Comparison of ENCODE assay signal across 8 cellular contexts in genomic region chr18:35267161-35267651, GRCh38. TPM values are rescaled to one million over a fixed set of nuclear protein-coding genes. Genes with fewer than 3 reads are reported as not detected.
DNase-seq lines count a peak whose midpoint lies in the region; ATAC-seq and TF ChIP-seq lines count a peak whose summit lies in the region.

No MANE protein-coding gene starts in this region.

- TF ChIP-seq POLR2A in ovary (IDR thresholded peaks at IDR 0.05): peak; percentile 30

- no peak for DNase-seq in BJ (ENCODE audit: low read depth)
- DNase-seq in NCI-H446 treated with DMSO at 0.1 percent for 48 hours (lab: John Stamatoyannopoulos, UW): peak; percentile 3
- DNase-seq in fibroblast of the aortic adventitia (ENCODE audit: low read depth): peak; percentile 49
- DNase-seq in ovary: peak; percentile 81 to 89 (median 85)

- TF ChIP-seq EP300 in ovary (IDR thresholded peaks at IDR 0.05): no peak

- H3K4me3 ChIP-seq in BJ (ENCODE audit: low read depth, low read length) (peak overlapping the region; percentile 13), fibroblast of the aortic adventitia (ENCODE audit: low read depth, low read length) (peak overlapping the region; percentile 51), ovary (peak overlapping the region; percentile 63), thymus (ENCODE audit: low read length) (peak overlapping the region; percentile 80)

- TF ChIP-seq CTCF in BJ (IDR thresholded peaks at IDR 0.05; ENCODE audit: insufficient read depth, low read depth, low read length) (no peak), fibroblast of the aortic adventitia (IDR thresholded peaks at IDR 0.05; ENCODE audit: insufficient read depth, low read length) (no peak), ovary (IDR thresholded peaks at IDR 0.05) (peak in 2 of 3 donors; percentile 20 to 25)

- H3K27ac ChIP-seq in ovary: peak overlapping the region; percentile 59 to 80
- peak overlapping the region; percentile 84 for H3K27ac ChIP-seq in thymus (ENCODE audit: low read depth)

- H3K9me3 ChIP-seq in ovary (no peaks in the 10 kb centered on the region), thymus (ENCODE audit: control insufficient read depth) (no peaks in the 10 kb centered on the region)

- WGBS in ovary, 3 donors: 1 to 5% (median 2%) methylated on average over 47 to 48 of the region's 48 CpGs
- under 1% methylated on average over 48 of the region's 48 CpGs for WGBS in thymus

- no peaks in the 10 kb centered on the region for H3K27me3 Mint-ChIP-seq in activated T-helper 17 cell treated with anti-CD3 and anti-CD28 coated beads, Interleukin-2, amount 50 U/mL, for 72 hours

- H3K27ac Mint-ChIP-seq in activated T-helper 17 cell treated with anti-CD3 and anti-CD28 coated beads, Interleukin-2, amount 50 U/mL, for 72 hours: peak overlapping the region; percentile 87

- CTCF ChIA-PET in BJ (lab: Yijun Ruan, JAX): no interaction called here

- no peaks in the 10 kb centered on the region for H3K4me1 ChIP-seq in ovary (ENCODE audit: insufficient read depth)
- peaks cover 9% of the 10 kb centered on the region for H3K4me1 ChIP-seq in thymus (ENCODE audit: control insufficient read depth, insufficient read depth, low read length)

- H3K36me3 Mint-ChIP-seq in activated T-helper 17 cell treated with anti-CD3 and anti-CD28 coated beads, Interleukin-2, amount 50 U/mL, for 72 hours (ENCODE audit: low read depth): no peaks in the 10 kb centered on the region

- H3K36me3 ChIP-seq in BJ (ENCODE audit: control insufficient read depth, insufficient read depth, low read length) (peaks cover 1% of the 10 kb centered on the region; the same call in 1 of the 2 replicates), ovary (no peaks in the 10 kb centered on the region), thymus (ENCODE audit: control insufficient read depth, insufficient read depth) (peaks cover 9% of the 10 kb centered on the region)

- POLR2A ChIA-PET in BJ (lab: Charles Lee): no interaction called here

- peak; percentile 57 for ATAC-seq in GM21576 (IDR thresholded peaks at IDR 0.05; ENCODE audit: unreplicated experiment)
- ATAC-seq in activated T-helper 17 cell treated with anti-CD3 and anti-CD28 coated beads, Interleukin-2, amount 50 U/mL, for 72 hours (replicated peaks): peak; percentile 76
- no peak for ATAC-seq in HG02870 (IDR thresholded peaks at IDR 0.05; ENCODE audit: unreplicated experiment)

- no peaks in the 10 kb centered on the region for H3K27me3 ChIP-seq in BJ (ENCODE audit: control insufficient read depth, insufficient read depth, low read length)
- H3K27me3 ChIP-seq in ovary: no peaks in the 10 kb centered on the region
- H3K27me3 ChIP-seq in thymus (ENCODE audit: control insufficient read depth, insufficient read depth): no peaks in the 10 kb centered on the region

- intact Hi-C loops in ovary (cut with DNase I): loop anchor here in 1 of 4 donors (5.0 kb wide), 1 partner anchor 75 kb away; the partner anchor contains the start of gene ZNF24

- peaks cover 16% of the 10 kb centered on the region for H3K4me1 Mint-ChIP-seq in activated T-helper 17 cell treated with anti-CD3 and anti-CD28 coated beads, Interleukin-2, amount 50 U/mL, for 72 hours

- peak overlapping the region; percentile 85 for H3K4me3 Mint-ChIP-seq in activated T-helper 17 cell treated with anti-CD3 and anti-CD28 coated beads, Interleukin-2, amount 50 U/mL, for 72 hours

- H3K9me3 Mint-ChIP-seq in activated T-helper 17 cell treated with anti-CD3 and anti-CD28 coated beads, Interleukin-2, amount 50 U/mL, for 72 hours: peaks cover 9% of the 10 kb centered on the region

RNA-seq across cellular contexts. Expression of gene ZSCAN30, which starts 22.8 kb away (rescaled TPM):
- 7.0 and 7.5 TPM in 2 replicates for polyA plus RNA-seq in BJ (2011; rRNA removed)
- 6.8 and 8.9 TPM in 2 replicates for polyA minus RNA-seq in BJ (2011; rRNA and poly(A)+ RNA removed)
- total RNA-seq in activated T-helper 17 cell treated with anti-CD3 and anti-CD28 coated beads, Interleukin-2, amount 50 U/mL, for 72 hours: 10 to 100 TPM; 12.8 to 25.8 TPM
- 18.6 and 22.6 TPM in 2 replicates for total RNA-seq in fibroblast of the aortic adventitia (ENCODE audit: low replicate concordance)
- 10 to 100 TPM; 12.2 to 18.3 (median 13.8) TPM for total RNA-seq in ovary
- polyA plus RNA-seq in ovary: 10 to 100 TPM in 1 of 2 donors, 1 to 10 TPM in 1; 7.0 to 14.8 TPM
- polyA plus RNA-seq in thymus: 21.2 TPM

RNA-seq across cellular contexts. Expression of gene ZNF397, which starts 26.4 kb away (rescaled TPM):
- polyA plus RNA-seq in BJ (2011; rRNA removed): 3.7 and 6.9 TPM in 2 replicates
- polyA minus RNA-seq in BJ (2011; rRNA and poly(A)+ RNA removed): 4.7 and 5.2 TPM in 2 replicates
- total RNA-seq in activated T-helper 17 cell treated with anti-CD3 and anti-CD28 coated beads, Interleukin-2, amount 50 U/mL, for 72 hours: 10 to 100 TPM in 1 of 2 donors, 1 to 10 TPM in 1; 9.7 to 25.0 TPM
- total RNA-seq in fibroblast of the aortic adventitia (ENCODE audit: low replicate concordance): 20.5 and 26.2 TPM in 2 replicates
- 10 to 100 TPM; 15.9 to 35.8 (median 27.7) TPM for total RNA-seq in ovary
- 10 to 100 TPM; 15.7 to 28.9 TPM for polyA plus RNA-seq in ovary
- polyA plus RNA-seq in thymus: 19.7 TPM

Comparison
In these comparisons a context has a peak if more than half of its experiments do, and no peak if none do; other contexts are left out.
1. H3K4me3 ChIP-seq: peak in every context shown above with its lines; median percentile 80 in thymus; 63 in ovary; 51 in fibroblast of the aortic adventitia; 13 in BJ.
2. CTCF ChIP-seq: peak in ovary (2 of 3); none in BJ (single experiment) and fibroblast of the aortic adventitia (single experiment).